In the genomic region with DNA sequence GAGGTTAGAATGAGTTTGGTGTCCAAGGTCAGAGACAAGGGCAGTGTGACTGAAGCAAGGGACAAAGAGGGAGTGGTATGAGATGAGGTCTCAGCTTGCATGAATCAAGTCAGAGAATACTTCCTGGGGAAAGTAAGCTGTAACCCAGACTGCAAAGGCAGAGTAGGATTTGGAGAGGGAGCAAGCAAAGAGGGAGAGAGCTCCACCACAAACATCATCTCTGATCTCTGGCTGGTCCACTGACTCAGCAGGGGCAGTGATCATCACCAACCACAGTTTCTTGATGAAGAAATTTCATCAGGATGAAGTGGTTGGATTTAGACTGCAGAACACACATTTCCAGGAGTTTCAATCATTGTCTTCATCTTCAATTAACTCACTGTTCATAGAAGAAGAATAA, we compare ENCODE assay signal across 14 cellular contexts. TPM values are rescaled to one million over a fixed set of nuclear protein-coding genes. Genes with fewer than 3 reads are reported as not detected.
DNase-seq lines count a peak whose midpoint lies in the region; ATAC-seq and TF ChIP-seq lines count a peak whose summit lies in the region.
"Had no signal": no experiment of that assay in that cellular context is flagged by ENCODE, and none has a peak within 500 bp of the region (broad histone marks: within the 10 kb centered on the region; RNA-seq: fewer than 3 reads in every experiment).

No MANE protein-coding gene starts in this region.

- no peaks in the 10 kb centered on the region for H3K4me1 ChIP-seq in trophoblast cell (ENCODE audit: control insufficient read depth in 1 of 2, insufficient read depth in 2 of 2, low read length in 2 of 2)
- H3K4me1 ChIP-seq: A549, Caco-2 had no signal

- no peaks in the 10 kb centered on the region for H3K36me3 ChIP-seq in trophoblast cell (ENCODE audit: control insufficient read depth in 1 of 2, insufficient read depth in 2 of 2, low read length in 2 of 2)

- H2AFZ ChIP-seq in trophoblast cell (ENCODE audit: insufficient read depth, low read length, poor library complexity), result no peak overlapping the region

- no peak overlapping the region for H2BK5ac ChIP-seq in trophoblast cell (ENCODE audit: low read depth, low read length, poor library complexity)

- no peaks in the 10 kb centered on the region for H3K9me3 Mint-ChIP-seq in CD4-positive, alpha-beta T cell
- H3K9me3 Mint-ChIP-seq: CD8-positive, alpha-beta memory T cell had no signal

- CTCF ChIA-PET in CD4-positive, alpha-beta T cell (lab: Charles Lee), result no interaction called here

- peak; percentile 58 for DNase-seq in HT1080 (ENCODE audit: low read depth)
- DNase-seq in RPMI7951 (ENCODE audit: low read depth), result peak; percentile 43
- DNase-seq in trophoblast cell, result no peak
- no peak for DNase-seq in CD4-positive, alpha-beta T cell
- DNase-seq: Caco-2; CD8-positive, alpha-beta memory T cell; DND-41; GF-D8 had no signal

- H3K27ac ChIP-seq in trophoblast cell (ENCODE audit: low read depth, low read length), result no peak overlapping the region
- H3K27ac ChIP-seq in CD4-positive, alpha-beta T cell (ENCODE audit: low read depth, low read length), result no peak overlapping the region
- H3K27ac ChIP-seq: A549 had no signal

- H3K27me3 ChIP-seq in trophoblast cell (ENCODE audit: insufficient read depth, low read length), result no peaks in the 10 kb centered on the region
- H3K27me3 ChIP-seq in CD4-positive, alpha-beta T cell (ENCODE audit: control insufficient read depth, insufficient read depth, low read length), result peaks cover 16% of the 10 kb centered on the region

- no peak overlapping the region for H3K27ac Mint-ChIP-seq in CD4-positive, alpha-beta T cell
- H3K27ac Mint-ChIP-seq: CD14-positive monocyte had no signal

- H3K4ac ChIP-seq in trophoblast cell (ENCODE audit: low read depth, low read length), result no peak overlapping the region

- H3K4me3 ChIP-seq in trophoblast cell (ENCODE audit: low read depth, low read length), result no peak overlapping the region
- H3K4me3 ChIP-seq: A549 had no signal

- intact Hi-C loops in CD4-positive, alpha-beta T cell (cut with DNase I, micrococcal nuclease), result no loop called here

- TF ChIP-seq CTCF in CD4-positive, alpha-beta T cell (IDR thresholded peaks at IDR 0.05), result no peak

- H4K8ac ChIP-seq in trophoblast cell (ENCODE audit: low read depth, low read length), result no peak overlapping the region

- ATAC-seq in HG03108 (IDR thresholded peaks at IDR 0.05; ENCODE audit: unreplicated experiment) (no peak), GM19328 (IDR thresholded peaks at IDR 0.05; ENCODE audit: unreplicated experiment) (no peak)
- no peak for ATAC-seq in CD4-positive, alpha-beta T cell (ENCODE audit: poor library complexity)
- ATAC-seq: A549, HCT116, HepG2 had no signal

- peak overlapping the region; percentile 13 for H3K23ac ChIP-seq in trophoblast cell (ENCODE audit: low read length)

- H3K27me3 Mint-ChIP-seq in CD4-positive, alpha-beta T cell, result peaks cover 44% of the 10 kb centered on the region

- H2AK5ac ChIP-seq in trophoblast cell (ENCODE audit: low read length), result no peak overlapping the region

- POLR2A ChIA-PET in CD4-positive, alpha-beta T cell (lab: Charles Lee), result no interaction called here

- H4K12ac ChIP-seq in trophoblast cell (ENCODE audit: low read depth, low read length), result no peak overlapping the region

- H3K36me3 Mint-ChIP-seq in CD4-positive, alpha-beta T cell (ENCODE audit: low read depth), result no peaks in the 10 kb centered on the region
- H3K36me3 Mint-ChIP-seq: CD14-positive monocyte; CD8-positive, alpha-beta memory T cell had no signal

- H3K18ac ChIP-seq in trophoblast cell (ENCODE audit: low read length), result no peak overlapping the region

- no peak overlapping the region for H2BK120ac ChIP-seq in trophoblast cell (ENCODE audit: insufficient read depth, low read length, poor library complexity)

- H3K4me3 Mint-ChIP-seq in CD4-positive, alpha-beta T cell, result no peak overlapping the region
- H3K4me3 Mint-ChIP-seq: CD14-positive monocyte; CD8-positive, alpha-beta memory T cell had no signal

- H2BK12ac ChIP-seq in trophoblast cell (ENCODE audit: low read length), result no peak overlapping the region

- no peaks in the 10 kb centered on the region for H3K79me2 ChIP-seq in trophoblast cell (ENCODE audit: control insufficient read depth, insufficient read depth, low read length, poor library complexity)

- H3K14ac ChIP-seq in trophoblast cell (ENCODE audit: low read length), result no peak overlapping the region

- H3K9ac ChIP-seq in trophoblast cell (ENCODE audit: low read length), result no peak overlapping the region

- H3K79me1 ChIP-seq in trophoblast cell (ENCODE audit: low read length), result no peaks in the 10 kb centered on the region

- H3K9me3 ChIP-seq in trophoblast cell (ENCODE audit: insufficient read depth, low read depth, low read length), result no peaks in the 10 kb centered on the region
- H3K9me3 ChIP-seq in CD4-positive, alpha-beta T cell (ENCODE audit: control insufficient read depth, low read length), result no peaks in the 10 kb centered on the region
- H3K9me3 ChIP-seq: A549, Caco-2 had no signal

- no peaks in the 10 kb centered on the region for H3K4me1 Mint-ChIP-seq in CD4-positive, alpha-beta T cell (ENCODE audit: low read depth)
- H3K4me1 Mint-ChIP-seq: CD14-positive monocyte; CD8-positive, alpha-beta memory T cell had no signal

- H4K91ac ChIP-seq in trophoblast cell (ENCODE audit: low read depth, low read length), result no peak overlapping the region

- no peak overlapping the region for H3K4me2 ChIP-seq in trophoblast cell (ENCODE audit: low read length)
- H3K4me2 ChIP-seq: A549 had no signal

RNA-seq across cellular contexts. Expression of a gene that starts 54.9 kb away (rescaled TPM):
- total RNA-seq in HT1080 (2014; rRNA removed; shearing (Covaris generic)), result 12.6 and 13.9 TPM in 2 replicates
- 23.7 and 37.4 TPM in 2 replicates for polyA plus RNA-seq in HT1080 (2015; cell fraction: cytosol; rRNA removed)
- polyA plus RNA-seq in HT1080 (2015; cell fraction: nucleus; rRNA removed), result 50.3 and 53.0 TPM in 2 replicates
- total RNA-seq in RPMI7951 (2014; rRNA removed; shearing (Covaris generic)), result 11.3 and 16.7 TPM in 2 replicates
- 22.9 and 23.8 TPM in 2 replicates for polyA plus RNA-seq in trophoblast cell (2013)
- total RNA-seq in CD4-positive, alpha-beta T cell, result 10 to 100 TPM; 41.4 to 44.1 TPM

Comparison
In these comparisons a context has a peak if more than half of its experiments do, and no peak if none do; other contexts are left out.
1. DNase-seq: peak in HT1080 (single experiment) and RPMI7951 (single experiment); none in trophoblast cell (0 of 2) and CD4-positive, alpha-beta T cell (0 of 10).